Comparison of ENCODE assay signal across 18 cellular contexts in genomic region chr3:64909011-64909410, GRCh38.
"Had no signal": no experiment of that assay in that cellular context is flagged by ENCODE, and none has a peak within 500 bp of the region (broad histone marks: within the 10 kb centered on the region; RNA-seq: fewer than 3 reads in every experiment).

No MANE protein-coding gene starts in this region.

- H3K27ac ChIP-seq: ascending aorta, colonic mucosa, epithelial cell of prostate, testis, upper lobe of right lung had no signal

- H3K27ac Mint-ChIP-seq: activated naive CD4-positive, alpha-beta T cell treated with anti-CD3 and anti-CD28 coated beads, Interleukin-2, amount 50 U/mL, for 72 hours; activated T-helper 17 cell treated with anti-CD3 and anti-CD28 coated beads, Interleukin-2, amount 50 U/mL, for 72 hours; immature natural killer cell; memory B cell; naive thymus-derived CD8-positive, alpha-beta T cell; progenitor cell of endocrine pancreas; stimulated activated naive B cell treated with anti-CD40 and anti-IgM and Interleukin-4, amounts not matched to agents 10 μg/mL and 1 μg/mL and 100 μg/mL, for 72 hours; WTC11 had no signal

- H3K4me1 ChIP-seq: ascending aorta, colonic mucosa, testis, upper lobe of right lung had no signal

- H3K36me3 ChIP-seq: ascending aorta, colonic mucosa, upper lobe of right lung had no signal

- DNase-seq: activated T-cell treated with anti-CD3 and anti-CD28 coated beads, Interleukin-2, amount 50 U/mL, for 1 hour; colonic mucosa; immature natural killer cell; naive thymus-derived CD8-positive, alpha-beta T cell; stimulated activated CD4-positive, alpha-beta T cell treated with anti-CD3 and anti-CD28 coated beads, Interleukin-2, amount 100 ng/mL, for 48 hours; stimulated activated CD8-positive, alpha-beta memory T cell treated with anti-CD3 and anti-CD28 coated beads, Interleukin-4, amount 100 ng/mL, for 48 hours; stimulated activated naive B cell treated with anti-CD40 and anti-IgM and Interleukin-4, amounts not matched to agents 10 μg/mL and 1 μg/mL and 100 μg/mL, for 72 hours; T1000; testis; upper lobe of right lung had no signal

- H3K4me3 ChIP-seq: ascending aorta, colonic mucosa, testis, upper lobe of right lung had no signal

- H3K27me3 ChIP-seq: ascending aorta, colonic mucosa, testis, upper lobe of right lung had no signal

- ATAC-seq: activated naive CD4-positive, alpha-beta T cell treated with anti-CD3 and anti-CD28 coated beads, Interleukin-2, amount 50 U/mL, for 72 hours; activated T-helper 17 cell treated with anti-CD3 and anti-CD28 coated beads, Interleukin-2, amount 50 U/mL, for 72 hours; naive thymus-derived CD8-positive, alpha-beta T cell; upper lobe of right lung; WTC11 had no signal

- H3K4me1 Mint-ChIP-seq: activated T-helper 17 cell treated with anti-CD3 and anti-CD28 coated beads, Interleukin-2, amount 50 U/mL, for 72 hours; central memory CD8-positive, alpha-beta T cell; immature natural killer cell; memory B cell; naive thymus-derived CD8-positive, alpha-beta T cell; stimulated activated naive B cell treated with anti-CD40 and anti-IgM and Interleukin-4, amounts not matched to agents 10 μg/mL and 1 μg/mL and 100 μg/mL, for 72 hours had no signal

- H3K9me3 ChIP-seq: ascending aorta, colonic mucosa, testis, upper lobe of right lung had no signal

- H3K36me3 Mint-ChIP-seq: immature natural killer cell; memory B cell; naive thymus-derived CD8-positive, alpha-beta T cell had no signal

- H3K4me3 Mint-ChIP-seq: activated T-helper 17 cell treated with anti-CD3 and anti-CD28 coated beads, Interleukin-2, amount 50 U/mL, for 72 hours; central memory CD8-positive, alpha-beta T cell; immature natural killer cell; memory B cell; naive thymus-derived CD8-positive, alpha-beta T cell; stimulated activated naive B cell treated with anti-CD40 and anti-IgM and Interleukin-4, amounts not matched to agents 10 μg/mL and 1 μg/mL and 100 μg/mL, for 72 hours; WTC11 had no signal

- H3K27me3 Mint-ChIP-seq: activated T-helper 17 cell treated with anti-CD3 and anti-CD28 coated beads, Interleukin-2, amount 50 U/mL, for 72 hours; central memory CD8-positive, alpha-beta T cell; memory B cell; progenitor cell of endocrine pancreas; stimulated activated naive B cell treated with anti-CD40 and anti-IgM and Interleukin-4, amounts not matched to agents 10 μg/mL and 1 μg/mL and 100 μg/mL, for 72 hours had no signal
